8 cellular contexts compared by ENCODE assay signal in the genomic region with DNA sequence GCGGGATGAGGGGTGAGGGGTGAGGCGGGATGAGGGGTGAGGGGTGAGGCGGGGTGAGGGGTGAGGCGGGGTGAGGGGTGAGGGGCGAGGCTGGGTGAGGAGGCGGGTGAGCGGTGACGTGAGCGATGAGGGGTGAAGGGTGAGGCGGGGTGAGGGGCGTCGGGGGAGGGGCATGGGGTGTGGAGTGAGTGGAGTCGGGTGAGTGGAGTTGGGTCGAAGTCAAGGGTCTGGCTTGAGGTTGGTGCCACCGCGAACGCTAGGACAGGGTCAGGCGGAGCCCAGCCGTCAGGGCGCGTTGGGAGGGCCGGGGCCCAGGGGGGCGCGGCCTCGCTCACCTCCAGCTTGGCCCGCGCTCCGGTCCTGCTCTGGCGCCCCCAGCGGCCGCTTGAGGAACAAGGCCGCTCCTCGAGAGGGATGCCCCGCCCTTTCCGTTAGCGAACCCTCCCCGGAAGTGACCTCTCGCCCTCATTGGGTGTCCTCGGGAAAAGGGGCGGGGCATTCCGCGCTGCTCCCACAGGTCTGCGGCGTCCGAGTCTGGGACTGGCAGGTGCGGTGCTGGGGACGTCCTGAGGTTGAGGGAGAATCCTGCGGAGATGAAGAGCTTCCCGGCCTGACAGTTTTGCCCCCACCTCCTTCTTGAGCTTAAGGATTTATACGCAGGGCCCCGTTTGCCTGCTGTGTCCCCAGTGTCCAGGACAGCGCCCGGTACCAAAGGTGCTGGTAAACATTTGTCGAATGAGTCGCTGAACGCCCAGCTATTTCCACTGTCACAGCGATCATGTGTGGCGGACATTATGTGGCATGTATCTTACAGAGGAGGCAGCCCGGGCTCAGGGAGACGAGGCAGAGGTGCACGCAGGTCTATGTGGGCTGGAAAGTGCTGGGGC. TPM values are rescaled to one million over a fixed set of nuclear protein-coding genes. Genes with fewer than 3 reads are reported as not detected.
DNase-seq lines count a peak whose midpoint lies in the region; ATAC-seq and TF ChIP-seq lines count a peak whose summit lies in the region.

A gene with protein sequence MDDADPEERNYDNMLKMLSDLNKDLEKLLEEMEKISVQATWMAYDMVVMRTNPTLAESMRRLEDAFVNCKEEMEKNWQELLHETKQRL (minus strand): TSS at position 397 of the 887 bp plus-strand sequence. CDS start 6,514 bp downstream, outside the sequence.

- POLR2A ChIA-PET in CD8-positive, alpha-beta T cell (lab: Charles Lee): interaction anchor here (0.6 to 2.6 kb wide), 15 partner anchors 13 to 82 kb away, joined by 3 to 19 read pairs (median 6); a partner anchor contains a TSS
- POLR2A ChIA-PET in activated CD8-positive, alpha-beta T cell treated with anti-CD3 and anti-CD28 coated beads for 36 hours (lab: Charles Lee): interaction anchor here (0.6 to 4.4 kb wide), 16 partner anchors 10 to 93 kb away, joined by 3 to 36 read pairs (median 5); a partner anchor contains a TSS

- peak within 1 kb of the TSS; percentile 57 for H3K4me3 ChIP-seq in CD8-positive, alpha-beta T cell (ENCODE audit: low read depth, low read length)
- H3K4me3 ChIP-seq in ectodermal cell (ENCODE audit: insufficient read depth, low read depth, low read length): peak within 1 kb of the TSS; percentile 59

- CTCF ChIA-PET in CD8-positive, alpha-beta T cell (lab: Charles Lee): interaction anchor here (0.6 to 4.4 kb wide), 20 partner anchors 9 to 319 kb away, joined by 3 to 35 read pairs (median 4); a partner anchor contains a TSS
- CTCF ChIA-PET in activated CD8-positive, alpha-beta T cell treated with anti-CD3 and anti-CD28 coated beads for 36 hours (lab: Charles Lee): interaction anchor here (0.6 to 3.3 kb wide), 23 partner anchors 9 to 176 kb away, joined by 3 to 32 read pairs (median 5); a partner anchor contains a TSS

- WGBS in ectodermal cell, 2 experiments: 8 to 9% methylated on average over 59 of the region's 61 CpGs

- H3K4me1 ChIP-seq in CD8-positive, alpha-beta T cell (ENCODE audit: insufficient read depth, low read length): peaks cover 10% of the 10 kb centered on the region
- no peaks in the 10 kb centered on the region for H3K4me1 ChIP-seq in ectodermal cell (ENCODE audit: control insufficient read depth, insufficient read depth, low read length)

- no peaks in the 10 kb centered on the region for H3K27me3 ChIP-seq in CD8-positive, alpha-beta T cell (ENCODE audit: insufficient read depth, low read length)
- H3K27me3 ChIP-seq in ectodermal cell (ENCODE audit: control insufficient read depth, insufficient read depth, low read length, poor library complexity, severe bottlenecking): peaks cover 20% of the 10 kb centered on the region

- no peaks in the 10 kb centered on the region for H3K27me3 Mint-ChIP-seq in CD8-positive, alpha-beta T cell (ENCODE audit: low read depth)
- no peaks in the 10 kb centered on the region for H3K27me3 Mint-ChIP-seq in activated CD8-positive, alpha-beta T cell treated with anti-CD3 and anti-CD28 coated beads for 36 hours

- peak; percentile 98 for ATAC-seq in CD8-positive, alpha-beta T cell
- peak; percentile 93 for ATAC-seq in GM19452 (IDR thresholded peaks at IDR 0.05; ENCODE audit: unreplicated experiment)
- peak; percentile 99 for ATAC-seq in activated CD8-positive, alpha-beta T cell treated with anti-CD3 and anti-CD28 coated beads for 36 hours

- intact Hi-C loops in CD8-positive, alpha-beta T cell (cut with DNase I, micrococcal nuclease): loop anchor here (1.0 to 2.0 kb wide), 11 partner anchors 14 to 66 kb away; a partner anchor contains a TSS
- intact Hi-C loops in activated CD8-positive, alpha-beta T cell treated with anti-CD3 and anti-CD28 coated beads for 36 hours (cut with micrococcal nuclease): no loop called here

- H3K36me3 ChIP-seq in CD8-positive, alpha-beta T cell (ENCODE audit: insufficient read depth, low read length): no peaks in the 10 kb centered on the region
- peaks cover 3% of the 10 kb centered on the region for H3K36me3 ChIP-seq in ectodermal cell (ENCODE audit: control insufficient read depth, insufficient read depth, low read length)

- H3K9me3 ChIP-seq in CD8-positive, alpha-beta T cell (ENCODE audit: low read length): no peaks in the 10 kb centered on the region
- no peaks in the 10 kb centered on the region for H3K9me3 ChIP-seq in ectodermal cell (ENCODE audit: control insufficient read depth, low read length)

- H3K4me1 Mint-ChIP-seq in CD8-positive, alpha-beta T cell (ENCODE audit: low read depth): peaks cover 20% of the 10 kb centered on the region
- peaks cover 15% of the 10 kb centered on the region for H3K4me1 Mint-ChIP-seq in activated CD8-positive, alpha-beta T cell treated with anti-CD3 and anti-CD28 coated beads for 36 hours (ENCODE audit: low read depth)

- H3K27ac ChIP-seq in CD8-positive, alpha-beta T cell (ENCODE audit: low read depth, low read length): peak within 1 kb of the TSS; percentile 17
- no peak within 1 kb of the TSS for H3K27ac ChIP-seq in ectodermal cell (ENCODE audit: insufficient read depth, low read depth, low read length, poor library complexity, severe bottlenecking)

- H3K27ac Mint-ChIP-seq in CD8-positive, alpha-beta T cell: peak within 1 kb of the TSS; percentile 91
- peak within 1 kb of the TSS; percentile 47 for H3K27ac Mint-ChIP-seq in activated CD8-positive, alpha-beta T cell treated with anti-CD3 and anti-CD28 coated beads for 36 hours

- peak within 1 kb of the TSS; percentile 94 for H3K4me3 Mint-ChIP-seq in CD8-positive, alpha-beta T cell
- H3K4me3 Mint-ChIP-seq in activated CD8-positive, alpha-beta T cell treated with anti-CD3 and anti-CD28 coated beads for 36 hours: peak within 1 kb of the TSS; percentile 83

- no peaks in the 10 kb centered on the region for H3K9me3 Mint-ChIP-seq in CD8-positive, alpha-beta T cell
- H3K9me3 Mint-ChIP-seq in activated CD8-positive, alpha-beta T cell treated with anti-CD3 and anti-CD28 coated beads for 36 hours: no peaks in the 10 kb centered on the region

- TF ChIP-seq CTCF in CD8-positive, alpha-beta T cell (IDR thresholded peaks at IDR 0.05): peak; percentile 91
- TF ChIP-seq CTCF in activated CD8-positive, alpha-beta T cell treated with anti-CD3 and anti-CD28 coated beads for 36 hours (IDR thresholded peaks at IDR 0.05): peak; percentile 82

- peaks cover 2% of the 10 kb centered on the region for H3K36me3 Mint-ChIP-seq in CD8-positive, alpha-beta T cell
- peaks cover 2% of the 10 kb centered on the region for H3K36me3 Mint-ChIP-seq in activated CD8-positive, alpha-beta T cell treated with anti-CD3 and anti-CD28 coated beads for 36 hours (ENCODE audit: low read depth)

- DNase-seq in CD8-positive, alpha-beta T cell: peak; percentile 93 to 98 (median 97)
- DNase-seq in HK-2 (ENCODE audit: unreplicated experiment) (peak; percentile 96), NCI-H82 treated with DMSO at 0.1 percent for 48 hours (lab: John Stamatoyannopoulos, UW; ENCODE audit: unreplicated experiment) (peak; percentile 84), lung microvascular endothelial cell (ENCODE audit: low read depth in 2 of 2) (peak; percentile 74 to 84)
- peak; percentile 98 for DNase-seq in activated CD8-positive, alpha-beta T cell treated with anti-CD3 and anti-CD28 coated beads for 36 hours
- peak; percentile 95 to 98 (median 97) for DNase-seq in stimulated activated CD4-positive, alpha-beta T cell treated with anti-CD3 and anti-CD28 coated beads, TNF-alpha, amount 100 ng/mL, for 48 hours (ENCODE audit: low read depth in 3 of 3)

RNA-seq across cellular contexts. Expression of the gene that starts here (rescaled TPM):
- total RNA-seq in CD8-positive, alpha-beta T cell: not detected
- not detected for total RNA-seq in activated CD8-positive, alpha-beta T cell treated with anti-CD3 and anti-CD28 coated beads for 36 hours
- polyA plus RNA-seq in ectodermal cell (2013, experiment 1 of 4): not detected
- polyA plus RNA-seq in ectodermal cell (2013, experiment 2 of 4): 1.5 TPM
- polyA plus RNA-seq in ectodermal cell (2013, experiment 3 of 4): 0.85 TPM
- 1.8 TPM for polyA plus RNA-seq in ectodermal cell (2013, experiment 4 of 4)
- not detected in 2 replicates for total RNA-seq in lung microvascular endothelial cell

Comparison
In these comparisons a context has a peak if more than half of its experiments do, and no peak if none do; other contexts are left out.
1. Peak in DNase-seq, ATAC-seq, H3K4me3 ChIP-seq and H3K27ac ChIP-seq in CD8-positive, alpha-beta T cell; RNA of the gene not detected or under 1 TPM.
2. Peak in DNase-seq and ATAC-seq in activated CD8-positive, alpha-beta T cell treated with anti-CD3 and anti-CD28 coated beads for 36 hours; RNA of the gene not detected or under 1 TPM.
3. Peak in DNase-seq in lung microvascular endothelial cell; RNA of the gene not detected or under 1 TPM.